ENCODE assay signal across 10 cellular contexts in the genomic region with DNA sequence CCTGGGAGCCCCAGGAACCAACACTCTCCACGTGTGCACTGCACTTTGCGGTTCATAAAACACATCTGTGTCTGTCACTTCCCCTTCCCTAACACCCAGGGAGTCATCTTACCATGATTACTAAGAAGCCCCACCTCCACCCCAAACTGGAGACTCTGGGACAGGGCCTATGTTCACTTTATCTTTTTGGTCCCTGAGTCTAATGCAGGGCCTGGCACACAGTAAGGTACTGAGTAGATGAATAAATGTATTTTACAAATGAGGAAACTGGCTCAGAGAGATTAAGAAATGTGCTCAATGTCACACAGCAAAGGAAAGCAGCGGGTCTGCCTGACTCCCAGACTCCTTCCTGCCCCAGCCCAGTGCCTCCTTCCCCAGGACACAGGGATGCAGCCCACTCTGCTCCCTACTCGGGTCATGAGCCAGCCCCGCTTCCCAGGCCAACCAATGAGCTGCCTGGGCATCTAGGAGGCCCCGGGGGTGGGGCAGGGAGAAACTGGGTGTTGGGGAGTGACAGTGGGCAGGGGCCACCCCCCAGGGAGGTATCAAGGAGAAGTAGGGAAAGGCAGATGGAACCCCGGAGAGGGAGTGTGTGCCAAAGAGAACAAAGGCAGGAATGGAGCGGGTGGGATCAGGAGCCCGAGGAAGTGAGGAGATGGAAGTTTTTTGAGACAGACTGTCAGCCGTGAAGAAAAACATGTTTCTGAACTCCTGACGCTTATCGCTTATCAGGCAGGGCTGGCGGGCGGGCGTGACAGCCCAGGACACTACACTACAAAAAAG. TPM values are rescaled to one million over a fixed set of nuclear protein-coding genes. Genes with fewer than 3 reads are reported as not detected.
DNase-seq lines count a peak whose midpoint lies in the region; ATAC-seq and TF ChIP-seq lines count a peak whose summit lies in the region.
"Had no signal": no experiment of that assay in that cellular context is flagged by ENCODE, and none has a peak within 500 bp of the region (broad histone marks: within the 10 kb centered on the region; RNA-seq: fewer than 3 reads in every experiment).

No MANE protein-coding gene starts in this region.

- H3K9me2 ChIP-seq in PC-3 (replicated peaks; ENCODE audit: low read length): no peaks in the 10 kb centered on the region

- TF ChIP-seq CTCF in PC-3 (conservative IDR thresholded peaks at IDR 0.05; ENCODE audit: low read depth, low read length) (no peak), esophagus squamous epithelium (IDR thresholded peaks at IDR 0.05) (no peak), neutrophil (IDR thresholded peaks at IDR 0.05) (no peak), MCF 10A (IDR thresholded peaks at IDR 0.05; ENCODE audit: unreplicated experiment) (no peak)

- no peaks in the 10 kb centered on the region for H4K20me1 ChIP-seq in PC-3 (ENCODE audit: low read length)

- H3K4me1 ChIP-seq in PC-3 (ENCODE audit: insufficient read depth, low read length) (peaks cover 64% of the 10 kb centered on the region), esophagus squamous epithelium (peaks cover 56 to 94% (median 79%) of the 10 kb centered on the region in 3 donors), neutrophil (ENCODE audit: control insufficient read depth in 1 of 2, insufficient read depth in 1 of 2, low read depth in 1 of 2, low read length in 1 of 2) (peaks cover 54 to 58% of the 10 kb centered on the region in 2 experiments)
- no peaks in the 10 kb centered on the region for H3K4me1 ChIP-seq in naive thymus-derived CD4-positive, alpha-beta T cell (ENCODE audit: control insufficient read depth in 2 of 2, insufficient read depth in 2 of 2, low read length in 2 of 2)

- no peaks in the 10 kb centered on the region for H3F3A ChIP-seq in PC-3 (ENCODE audit: low read length, unreplicated experiment)

- BruUV-seq in PC-3 (replicated peaks; lab: Mats Ljungman, UMichigan): no TSS peak
- no TSS peak for BruUV-seq in MCF 10A (replicated peaks; lab: Mats Ljungman, UMichigan)

- H3K4me3 ChIP-seq in PC-3 (ENCODE audit: low read length) (no peak overlapping the region), esophagus squamous epithelium (no peak overlapping the region), neutrophil (ENCODE audit: low read depth in 1 of 2, low read length in 1 of 2) (no peak overlapping the region)
- no peak overlapping the region for H3K4me3 ChIP-seq in naive thymus-derived CD4-positive, alpha-beta T cell (ENCODE audit: low read length)

- ATAC-seq in GM18498 (IDR thresholded peaks at IDR 0.05; ENCODE audit: unreplicated experiment) (peak; percentile 60), PC-3 (no peak), HG02840 (IDR thresholded peaks at IDR 0.05; ENCODE audit: low FRiP score, unreplicated experiment) (no peak)
- ATAC-seq in naive thymus-derived CD4-positive, alpha-beta T cell: no peak

- H3K27me3 Mint-ChIP-seq in MCF 10A (ENCODE audit: insufficient read depth, unreplicated experiment): no peaks in the 10 kb centered on the region
- H3K27me3 Mint-ChIP-seq in naive thymus-derived CD4-positive, alpha-beta T cell: peaks cover 0 to 3% (median 0%) of the 10 kb centered on the region in 5 donors

- POLR2A ChIA-PET in PC-3 (lab: Charles Lee; ENCODE audit: unreplicated experiment) (no interaction called here), MCF 10A (lab: Yijun Ruan, JAX) (interaction anchor here (1.3 to 3.7 kb wide), 3 partner anchors 9 to 135 kb away, joined by 3 to 47 read pairs (median 27); no protein-coding TSS in a partner anchor)
- POLR2A ChIA-PET in naive thymus-derived CD4-positive, alpha-beta T cell (lab: Charles Lee): no interaction called here

- H3K27ac Mint-ChIP-seq in MCF 10A (ENCODE audit: low read depth, unreplicated experiment): no peak overlapping the region
- no peak overlapping the region for H3K27ac Mint-ChIP-seq in naive thymus-derived CD4-positive, alpha-beta T cell

- peak overlapping the region; percentile 58 for H3K4me2 ChIP-seq in PC-3 (ENCODE audit: low read length)

- no peaks in the 10 kb centered on the region for H3K9me3 ChIP-seq in PC-3 (ENCODE audit: low read length)
- no peaks in the 10 kb centered on the region for H3K9me3 ChIP-seq in esophagus squamous epithelium
- H3K9me3 ChIP-seq in neutrophil: no peaks in the 10 kb centered on the region
- H3K9me3 ChIP-seq in naive thymus-derived CD4-positive, alpha-beta T cell (ENCODE audit: control insufficient read depth in 2 of 3, low read length in 3 of 3): no peaks in the 10 kb centered on the region

- no peak overlapping the region for H3K4me3 Mint-ChIP-seq in MCF 10A (ENCODE audit: unreplicated experiment)
- no peak overlapping the region for H3K4me3 Mint-ChIP-seq in naive thymus-derived CD4-positive, alpha-beta T cell

- H3K27me3 ChIP-seq in PC-3 (ENCODE audit: low read length) (no peaks in the 10 kb centered on the region), esophagus squamous epithelium (no peaks in the 10 kb centered on the region), neutrophil (peaks cover 5% of the 10 kb centered on the region)
- no peaks in the 10 kb centered on the region for H3K27me3 ChIP-seq in naive thymus-derived CD4-positive, alpha-beta T cell (ENCODE audit: control insufficient read depth in 2 of 2, insufficient read depth in 2 of 2, low read length in 2 of 2)

- 47 to 58% methylated on average over 12 to 15 of the region's 15 CpGs for WGBS in esophagus squamous epithelium, 2 donors

- peaks cover 25% of the 10 kb centered on the region for H3K4me1 Mint-ChIP-seq in MCF 10A (ENCODE audit: insufficient read depth, unreplicated experiment)
- H3K4me1 Mint-ChIP-seq in naive thymus-derived CD4-positive, alpha-beta T cell: peaks cover 0 to 2% (median 0%) of the 10 kb centered on the region in 7 donors

- peak overlapping the region; percentile 40 for H3K9ac ChIP-seq in PC-3 (ENCODE audit: low read length)

- CTCF ChIA-PET in PC-3 (lab: Charles Lee): no interaction called here
- CTCF ChIA-PET in MCF 10A (lab: Yijun Ruan, JAX): interaction anchor here (0.9 kb wide), 1 partner anchor 1398 kb away, joined by 3 read pairs; no protein-coding TSS in a partner anchor
- CTCF ChIA-PET in naive thymus-derived CD4-positive, alpha-beta T cell (lab: Charles Lee): no interaction called here

- intact Hi-C loops in PC-3 (cut with micrococcal nuclease): no loop called here
- intact Hi-C loops in esophagus squamous epithelium (cut with DNase I): no loop called here
- intact Hi-C loops in MCF 10A (cut with micrococcal nuclease): no loop called here
- intact Hi-C loops in naive thymus-derived CD4-positive, alpha-beta T cell (cut with micrococcal nuclease): no loop called here

- no peak for TF ChIP-seq POLR2A in esophagus squamous epithelium (IDR thresholded peaks at IDR 0.05)

- H3K36me3 ChIP-seq in PC-3 (ENCODE audit: low read depth, low read length) (no peaks in the 10 kb centered on the region), esophagus squamous epithelium (no peaks in the 10 kb centered on the region), neutrophil (no peaks in the 10 kb centered on the region)
- no peaks in the 10 kb centered on the region for H3K36me3 ChIP-seq in naive thymus-derived CD4-positive, alpha-beta T cell (ENCODE audit: control insufficient read depth in 2 of 3, insufficient read depth in 3 of 3, low read length in 3 of 3)

- H3K36me3 Mint-ChIP-seq in MCF 10A (ENCODE audit: insufficient read depth, unreplicated experiment): no peaks in the 10 kb centered on the region
- H3K36me3 Mint-ChIP-seq in naive thymus-derived CD4-positive, alpha-beta T cell: no peaks in the 10 kb centered on the region

- H3K79me2 ChIP-seq in PC-3 (ENCODE audit: low read length): peaks cover 99% of the 10 kb centered on the region

- peak overlapping the region; percentile 85 for H3K27ac ChIP-seq in PC-3 (ENCODE audit: low read length)
- H3K27ac ChIP-seq in esophagus squamous epithelium: peak overlapping the region in 3 of 4 donors; percentile 12 to 54 (median 51)
- H3K27ac ChIP-seq in neutrophil: peak overlapping the region; percentile 46
- no peak overlapping the region for H3K27ac ChIP-seq in naive thymus-derived CD4-positive, alpha-beta T cell (ENCODE audit: low read depth, low read length)

- DNase-seq in PC-3: no peak
- DNase-seq in esophagus squamous epithelium (lab: John Stamatoyannopoulos, UW): no peak
- no peak for DNase-seq in anterior cingulate cortex (lab: John Stamatoyannopoulos, UW)
- no peak for DNase-seq in MCF 10A (ENCODE audit: unreplicated experiment)
- DNase-seq in naive thymus-derived CD4-positive, alpha-beta T cell: no peak
- DNase-seq: activated CD8-positive, alpha-beta memory T cell treated with anti-CD3 and anti-CD28 coated beads, Interleukin-2, amount 50 U/mL, for 48 hours; NCI-H1105 had no signal

- no peaks in the 10 kb centered on the region for H3K9me3 Mint-ChIP-seq in MCF 10A (ENCODE audit: unreplicated experiment)
- no peaks in the 10 kb centered on the region for H3K9me3 Mint-ChIP-seq in naive thymus-derived CD4-positive, alpha-beta T cell

- H2AFZ ChIP-seq in PC-3 (ENCODE audit: low read length): no peak overlapping the region

RNA-seq across cellular contexts. Expression of a gene that starts 30.5 kb away (rescaled TPM):
- total RNA-seq in PC-3 (2014; rRNA removed) (56.4 and 77.1 TPM in 2 replicates), esophagus squamous epithelium (10 to 100 TPM; 17.7 to 31.4 (median 24.2) TPM), MCF 10A (2022) (22.3 and 29.6 TPM in 2 replicates)
- total RNA-seq in naive thymus-derived CD4-positive, alpha-beta T cell: 1 to 10 TPM in 2 of 5 experiments, under 1 TPM in 3; 0.29 to 2.0 (median 0.81) TPM
- polyA plus RNA-seq in naive thymus-derived CD4-positive, alpha-beta T cell: under 1 TPM; 0.15 to 0.22 TPM
